In genomic region chr1:117371436-117372151, GRCh38 we compare ENCODE assay signal across 10 cellular contexts. TPM values are rescaled to one million over a fixed set of nuclear protein-coding genes. Genes with fewer than 3 reads are reported as not detected.
DNase-seq lines count a peak whose midpoint lies in the region; ATAC-seq and TF ChIP-seq lines count a peak whose summit lies in the region.
"Had no signal": no experiment of that assay in that cellular context is flagged by ENCODE, and none has a peak within 500 bp of the region (broad histone marks: within the 10 kb centered on the region; RNA-seq: fewer than 3 reads in every experiment).

No MANE protein-coding gene starts in this region.

- peak; percentile 37 to 41 for DNase-seq in cardiac muscle cell (ENCODE audit: low read depth in 1 of 2, low spot score in 1 of 2)
- no peak for DNase-seq in Right ventricle myocardium superior
- no peak for DNase-seq in glutamatergic neuron
- no peak for DNase-seq in type B pancreatic cell (ENCODE audit: extremely low spot score, unreplicated experiment)
- no peak for DNase-seq in DMS53 (lab: John Stamatoyannopoulos, UW)
- DNase-seq in WERI-Rb-1: no peak
- DNase-seq: adrenal gland, NCI-H187 treated with DMSO at 0.1 percent for 48 hours had no signal

- ATAC-seq in Right ventricle myocardium superior (ENCODE audit: poor library complexity): no peak
- no peak for ATAC-seq in HG03045 (IDR thresholded peaks at IDR 0.05; ENCODE audit: unreplicated experiment)

- H3K4me1 Mint-ChIP-seq in glutamatergic neuron (ENCODE audit: low read depth, unreplicated experiment): peaks cover 26% of the 10 kb centered on the region
- H3K4me1 Mint-ChIP-seq in type B pancreatic cell (ENCODE audit: unreplicated experiment): peaks cover 25% of the 10 kb centered on the region

- H3K36me3 Mint-ChIP-seq in glutamatergic neuron (ENCODE audit: unreplicated experiment): no peaks in the 10 kb centered on the region
- peaks cover 5% of the 10 kb centered on the region for H3K36me3 Mint-ChIP-seq in type B pancreatic cell

- no peak for TF ChIP-seq CTCF in cardiac muscle cell (IDR thresholded peaks at IDR 0.05; ENCODE audit: low read depth, low read length)
- TF ChIP-seq CTCF in WI38 (IDR thresholded peaks at IDR 0.05; ENCODE audit: low read depth, low read length): no peak
- no peak for TF ChIP-seq CTCF in glutamatergic neuron (IDR thresholded peaks at IDR 0.05; ENCODE audit: partially characterized antibody, unreplicated experiment)
- no peak for TF ChIP-seq CTCF in type B pancreatic cell (conservative IDR thresholded peaks at IDR 0.05)
- no peak for TF ChIP-seq CTCF in WERI-Rb-1 (IDR thresholded peaks at IDR 0.05; ENCODE audit: low read depth, low read length)

- no peaks in the 10 kb centered on the region for H3K9me3 ChIP-seq in cardiac muscle cell (ENCODE audit: low read depth)
- H3K9me3 ChIP-seq in WERI-Rb-1 (ENCODE audit: severe bottlenecking): no peaks in the 10 kb centered on the region
- H3K9me3 ChIP-seq: adrenal gland had no signal

- H3K4me3 Mint-ChIP-seq in glutamatergic neuron (ENCODE audit: unreplicated experiment): peak overlapping the region; percentile 71
- H3K4me3 Mint-ChIP-seq in type B pancreatic cell: peak overlapping the region; percentile 77

- H3K27ac Mint-ChIP-seq in glutamatergic neuron (ENCODE audit: unreplicated experiment) (peak overlapping the region; percentile 80), type B pancreatic cell (peak overlapping the region; percentile 77)

- H3K36me3 ChIP-seq in cardiac muscle cell (no peaks in the 10 kb centered on the region), WERI-Rb-1 (no peaks in the 10 kb centered on the region; the same call in 1 of the 2 replicates)
- H3K36me3 ChIP-seq: adrenal gland had no signal

- H3K27ac ChIP-seq in cardiac muscle cell (no peak overlapping the region), WERI-Rb-1 (no peak overlapping the region)
- H3K27ac ChIP-seq: adrenal gland had no signal

- H3K27me3 Mint-ChIP-seq in glutamatergic neuron (ENCODE audit: unreplicated experiment) (peaks cover 8% of the 10 kb centered on the region), type B pancreatic cell (no peaks in the 10 kb centered on the region)

- H3K9me3 Mint-ChIP-seq in glutamatergic neuron (ENCODE audit: unreplicated experiment) (peaks cover 8% of the 10 kb centered on the region), type B pancreatic cell (no peaks in the 10 kb centered on the region)

- H3K4me1 ChIP-seq in cardiac muscle cell (ENCODE audit: low read depth): peaks cover 33% of the 10 kb centered on the region

- intact Hi-C loops in Right ventricle myocardium superior (cut with DNase I): no loop called here

- H3K4me3 ChIP-seq in cardiac muscle cell: no peak overlapping the region
- peak overlapping the region; percentile 92; the same call in 1 of the 2 replicates for H3K4me3 ChIP-seq in WI38 (ENCODE audit: low read depth, low read length)
- H3K4me3 ChIP-seq in WERI-Rb-1 (ENCODE audit: low read depth, low read length): no peak overlapping the region

- no peaks in the 10 kb centered on the region for H3K27me3 ChIP-seq in cardiac muscle cell
- H3K27me3 ChIP-seq in WERI-Rb-1 (ENCODE audit: insufficient read depth, low read depth, severe bottlenecking): no peaks in the 10 kb centered on the region
- H3K27me3 ChIP-seq: adrenal gland had no signal

RNA-seq across cellular contexts. Expression of gene MAN1A2, which starts 4.3 kb away (rescaled TPM):
- total RNA-seq in cardiac muscle cell (20.0 and 20.6 TPM in 2 replicates), Right ventricle myocardium superior (23.5 TPM), glutamatergic neuron (ENCODE audit: unreplicated experiment) (31.8 TPM), type B pancreatic cell (ENCODE audit: low replicate concordance) (47.8 and 56.1 TPM in 2 replicates)
- polyA plus RNA-seq in cardiac muscle cell: 30.0 and 33.7 TPM in 2 replicates

Comparison
In these comparisons a context has a peak if more than half of its experiments do, and no peak if none do; other contexts are left out.
1. DNase-seq: peak in cardiac muscle cell (2 of 2); none in Right ventricle myocardium superior (single experiment), glutamatergic neuron (single experiment), type B pancreatic cell (single experiment), DMS53 (single experiment) and WERI-Rb-1 (single experiment).